In genomic region chr12:79019672-79020071, GRCh38 we compare ENCODE assay signal across 17 cellular contexts.
A peak's percentile ranks its signal among the peaks of the same experiment; 100 is the strongest.
DNase-seq lines count a peak whose midpoint lies in the region; ATAC-seq and TF ChIP-seq lines count a peak whose summit lies in the region.
"Had no signal": no experiment of that assay in that cellular context is flagged by ENCODE, and none has a peak within 500 bp of the region (broad histone marks: within the 10 kb centered on the region; RNA-seq: fewer than 3 reads in every experiment).

No MANE protein-coding gene starts in this region.

- DNase-seq in BE2C (no peak), tibial artery (no peak), prostate gland (ENCODE audit: low spot score) (no peak), ureter (ENCODE audit: low spot score) (no peak)
- DNase-seq: 8988T; activated CD4-positive, CD25-positive, alpha-beta regulatory T cell; activated CD8-positive, alpha-beta memory T cell treated with anti-CD3 and anti-CD28 coated beads, Interleukin-2, amount 50 U/mL, for 48 hours; CD4-positive, CD25-positive, alpha-beta regulatory T cell; NCI-H2081 treated with DMSO at 0.1 percent for 48 hours; right lobe of liver; T-cell had no signal

- peaks cover 40% of the 10 kb centered on the region for H3K4me1 ChIP-seq in BE2C
- H3K4me1 ChIP-seq in tibial artery = no peaks in the 10 kb centered on the region
- no peaks in the 10 kb centered on the region for H3K4me1 ChIP-seq in prostate gland (replicated peaks)
- H3K4me1 ChIP-seq: right lobe of liver had no signal

- WGBS in prostate gland = 35% methylated on average over 1 of the region's 1 CpG

- H3K27ac ChIP-seq in tibial artery (no peak overlapping the region), prostate gland (no peak overlapping the region)
- H3K27ac ChIP-seq: cardiac muscle cell, right lobe of liver had no signal

- TF ChIP-seq CTCF in BE2C (IDR thresholded peaks at IDR 0.05; ENCODE audit: low read depth, low read length) (no peak), tibial artery (IDR thresholded peaks at IDR 0.05) (no peak), prostate gland (IDR thresholded peaks at IDR 0.05) (no peak)

- intact Hi-C loops in tibial artery (cut with DNase I; ENCODE audit: low total_unique reads) = no loop called here
- intact Hi-C loops in prostate gland (cut with DNase I) = no loop called here

- no peak for TF ChIP-seq POLR2A in prostate gland (IDR thresholded peaks at IDR 0.05)

- peaks cover 15% of the 10 kb centered on the region for H3K36me3 ChIP-seq in BE2C
- no peaks in the 10 kb centered on the region for H3K36me3 ChIP-seq in tibial artery
- no peaks in the 10 kb centered on the region for H3K36me3 ChIP-seq in prostate gland
- H3K36me3 ChIP-seq: cardiac muscle cell, right lobe of liver had no signal

- H3K4me3 ChIP-seq in BE2C (ENCODE audit: low read depth, low read length) (peak overlapping the region; percentile 26), tibial artery (no peak overlapping the region), prostate gland (no peak overlapping the region)
- H3K4me3 ChIP-seq: cardiac muscle cell, right lobe of liver had no signal

- ATAC-seq in GM19372 (IDR thresholded peaks at IDR 0.05; ENCODE audit: low read depth, unreplicated experiment) = peak; percentile 78
- ATAC-seq in HG02678 (IDR thresholded peaks at IDR 0.05; ENCODE audit: unreplicated experiment) = peak; percentile 76
- peak; percentile 56 for ATAC-seq in HG03457 (IDR thresholded peaks at IDR 0.05; ENCODE audit: unreplicated experiment)
- ATAC-seq in GM19328 (IDR thresholded peaks at IDR 0.05; ENCODE audit: unreplicated experiment) = no peak
- ATAC-seq: right lobe of liver; stimulated activated memory B cell treated with anti-CD40 and anti-IgM and Interleukin-4, amounts not matched to agents 10 μg/mL and 1 μg/mL and 100 μg/mL, for 72 hours; T-cell had no signal

- H3K9me3 ChIP-seq in BE2C = no peaks in the 10 kb centered on the region
- no peaks in the 10 kb centered on the region for H3K9me3 ChIP-seq in tibial artery
- H3K9me3 ChIP-seq in prostate gland = no peaks in the 10 kb centered on the region
- H3K9me3 ChIP-seq: right lobe of liver had no signal

- H3K27me3 ChIP-seq in BE2C (no peaks in the 10 kb centered on the region), tibial artery (no peaks in the 10 kb centered on the region), prostate gland (replicated peaks; ENCODE audit: insufficient read depth) (no peaks in the 10 kb centered on the region)
- H3K27me3 ChIP-seq: cardiac muscle cell, right lobe of liver had no signal
